8 cellular contexts compared by ENCODE assay signal in genomic region chrX:119955807-119956570, GRCh38. TPM values are rescaled to one million over a fixed set of nuclear protein-coding genes. Genes with fewer than 3 reads are reported as not detected.
DNase-seq lines count a peak whose midpoint lies in the region; ATAC-seq and TF ChIP-seq lines count a peak whose summit lies in the region.
"Not testable (repeated sequence)": the region's sequence is repeated elsewhere in the genome, so short reads cannot be mapped to it uniquely, and the experiment has no call there.

No MANE protein-coding gene starts in this region.

- not testable (repeated sequence) for H3K9me3 ChIP-seq in CD4-positive, alpha-beta T cell (ENCODE audit: control insufficient read depth, low read length)

- not testable (repeated sequence) for H3K4me1 Mint-ChIP-seq in CD4-positive, alpha-beta T cell (ENCODE audit: low read depth)

- intact Hi-C loops in CD4-positive, alpha-beta T cell (cut with DNase I, micrococcal nuclease): not testable (repeated sequence)

- not testable (repeated sequence) for H3K27ac ChIP-seq in CD4-positive, alpha-beta T cell (ENCODE audit: low read depth, low read length)

- POLR2A ChIA-PET in CD4-positive, alpha-beta T cell (lab: Charles Lee): interaction anchor here (0.7 kb wide), 1 partner anchor 288 kb away, joined by 3 read pairs; no protein-coding TSS in a partner anchor

- H3K4me3 Mint-ChIP-seq in CD4-positive, alpha-beta T cell: not testable (repeated sequence)

- H3K27me3 ChIP-seq in CD4-positive, alpha-beta T cell (ENCODE audit: control insufficient read depth, insufficient read depth, low read length): not testable (repeated sequence)

- peak; percentile 24 for ATAC-seq in CD4-positive, alpha-beta T cell (ENCODE audit: poor library complexity)

- peak in 6 of 10 experiments; percentile 2 to 36 (median 8) for DNase-seq in CD4-positive, alpha-beta T cell
- DNase-seq in T-helper 1 cell (peak in 4 of 5 donors; percentile 0 to 55 (median 6)), activated T-cell treated with anti-CD3 and anti-CD28 coated beads for 1 hour (ENCODE audit: low read depth) (peak; percentile 0)
- peak; percentile 16 to 47 for DNase-seq in activated CD4-positive, alpha-beta T cell treated with anti-CD3 and anti-CD28 coated beads, Interleukin-2, amount 50 U/mL, for 48 hours
- DNase-seq in activated effector memory CD4-positive, alpha-beta T cell treated with Interleukin-2 at 50 U/mL for 16 hours: peak; percentile 12
- peak; percentile 4 for DNase-seq in effector CD4-positive, alpha-beta T cell
- DNase-seq in stimulated activated CD4-positive, alpha-beta T cell treated with anti-CD3 and anti-CD28 coated beads, Interleukin-1b, Interleukin-23, amount 100 ng/mL, for 48 hours: peak; percentile 51
- DNase-seq in stimulated activated CD8-positive, alpha-beta memory T cell treated with anti-CD3 and anti-CD28 coated beads, Interleukin-4, amount 100 ng/mL, for 48 hours: peak; percentile 71

- not testable (repeated sequence) for H3K27ac Mint-ChIP-seq in CD4-positive, alpha-beta T cell

- peaks cover 49% of the 10 kb centered on the region for H3K27me3 Mint-ChIP-seq in CD4-positive, alpha-beta T cell

- H3K9me3 Mint-ChIP-seq in CD4-positive, alpha-beta T cell: not testable (repeated sequence)

- not testable (repeated sequence) for H3K36me3 Mint-ChIP-seq in CD4-positive, alpha-beta T cell (ENCODE audit: low read depth)

- CTCF ChIA-PET in CD4-positive, alpha-beta T cell (lab: Charles Lee): not testable (repeated sequence)

- TF ChIP-seq CTCF in CD4-positive, alpha-beta T cell (IDR thresholded peaks at IDR 0.05): not testable (repeated sequence)

RNA-seq across cellular contexts. Expression of gene NKAP, which starts 12.4 kb away (rescaled TPM):
- 10 to 100 TPM; 14.5 to 15.6 TPM for total RNA-seq in CD4-positive, alpha-beta T cell

Comparison
In these comparisons a context has a peak if more than half of its experiments do, and no peak if none do; other contexts are left out.
1. DNase-seq: peak in every context shown above with its lines; median percentile 71 in stimulated activated CD8-positive, alpha-beta memory T cell treated with anti-CD3 and anti-CD28 coated beads, Interleukin-4, amount 100 ng/mL, for 48 hours; 51 in stimulated activated CD4-positive, alpha-beta T cell treated with anti-CD3 and anti-CD28 coated beads, Interleukin-1b, Interleukin-23, amount 100 ng/mL, for 48 hours; 32 in activated CD4-positive, alpha-beta T cell treated with anti-CD3 and anti-CD28 coated beads, Interleukin-2, amount 50 U/mL, for 48 hours; 12 in activated effector memory CD4-positive, alpha-beta T cell treated with Interleukin-2 at 50 U/mL for 16 hours; 8 in CD4-positive, alpha-beta T cell; 6 in T-helper 1 cell; 4 in effector CD4-positive, alpha-beta T cell; 0 in activated T-cell treated with anti-CD3 and anti-CD28 coated beads for 1 hour.